Comparison of ENCODE assay signal across 13 cellular contexts in the genomic region with DNA sequence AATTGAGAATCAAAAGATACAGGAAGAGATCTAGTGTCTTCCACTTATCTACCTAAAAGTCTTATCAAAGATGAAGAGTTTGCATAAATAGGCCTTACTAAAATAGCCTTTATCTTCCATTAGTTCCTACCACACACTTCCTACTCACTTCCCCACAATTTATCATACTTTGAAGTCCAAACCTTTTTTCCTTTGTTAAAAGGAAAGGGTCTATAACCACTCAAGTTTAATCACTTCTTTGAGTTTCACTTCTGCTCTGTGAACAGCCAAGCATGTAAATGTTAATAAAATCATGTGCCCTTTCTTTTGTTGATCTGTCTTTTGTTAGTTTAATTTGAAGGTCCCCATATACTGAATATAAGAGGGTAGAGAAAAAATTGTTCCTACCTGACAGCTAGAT.
DNase-seq lines count a peak whose midpoint lies in the region; ATAC-seq lines count a peak whose summit lies in the region.
"Had no signal": no experiment of that assay in that cellular context is flagged by ENCODE, and none has a peak within 500 bp of the region (broad histone marks: within the 10 kb centered on the region; RNA-seq: fewer than 3 reads in every experiment).

No MANE protein-coding gene starts in this region.

- no peak for ATAC-seq in stimulated activated naive CD8-positive, alpha-beta T cell treated with anti-CD3 and anti-CD28 coated beads, Interleukin-15, Interleukin-2, amounts not matched to agents 100 U/mL and 50 U/mL, for 24 hours
- ATAC-seq in HG02852 (IDR thresholded peaks at IDR 0.05; ENCODE audit: unreplicated experiment) (peak; percentile 64), HG03025 (IDR thresholded peaks at IDR 0.05; ENCODE audit: low FRiP score, unreplicated experiment) (no peak)
- ATAC-seq in stimulated activated naive B cell treated with anti-CD40 and anti-IgM and Interleukin-4, amounts not matched to agents 10 μg/mL and 1 μg/mL and 100 μg/mL, for 72 hours (replicated peaks), result peak; percentile 84
- ATAC-seq: gastroesophageal sphincter had no signal

- peaks cover 52% of the 10 kb centered on the region for H3K4me1 Mint-ChIP-seq in stimulated activated naive CD8-positive, alpha-beta T cell treated with anti-CD3 and anti-CD28 coated beads, Interleukin-15, Interleukin-2, amounts not matched to agents 100 ng/mL and 50 ng/mL, for 24 hours (ENCODE audit: low read depth)
- H3K4me1 Mint-ChIP-seq in stimulated activated naive B cell treated with anti-CD40 and anti-IgM and Interleukin-4, amounts not matched to agents 10 μg/mL and 1 μg/mL and 100 μg/mL, for 72 hours, result peaks cover 13 to 19% of the 10 kb centered on the region in 2 donors
- H3K4me1 Mint-ChIP-seq: neural crest cell had no signal

- H3K4me3 Mint-ChIP-seq in stimulated activated naive CD8-positive, alpha-beta T cell treated with anti-CD3 and anti-CD28 coated beads, Interleukin-15, Interleukin-2, amounts not matched to agents 100 ng/mL and 50 ng/mL, for 24 hours, result peak overlapping the region; percentile 14
- H3K4me3 Mint-ChIP-seq in stimulated activated naive B cell treated with anti-CD40 and anti-IgM and Interleukin-4, amounts not matched to agents 10 μg/mL and 1 μg/mL and 100 μg/mL, for 72 hours, result peak overlapping the region; percentile 11 to 29
- H3K4me3 Mint-ChIP-seq: activated CD4-positive, alpha-beta T cell treated with anti-CD3 and anti-CD28 coated beads, Interleukin-2, amount 10 ng/mL, durations not matched to agents 7 days and 5 days; neural crest cell had no signal

- no peaks in the 10 kb centered on the region for H3K36me3 Mint-ChIP-seq in stimulated activated naive CD8-positive, alpha-beta T cell treated with anti-CD3 and anti-CD28 coated beads, Interleukin-15, Interleukin-2, amounts not matched to agents 100 ng/mL and 50 ng/mL, for 24 hours (ENCODE audit: low read depth)
- no peaks in the 10 kb centered on the region for H3K36me3 Mint-ChIP-seq in stimulated activated naive B cell treated with anti-CD40 and anti-IgM and Interleukin-4, amounts not matched to agents 10 μg/mL and 1 μg/mL and 100 μg/mL, for 72 hours

- H3K9me3 Mint-ChIP-seq in stimulated activated naive CD8-positive, alpha-beta T cell treated with anti-CD3 and anti-CD28 coated beads, Interleukin-15, Interleukin-2, amounts not matched to agents 100 ng/mL and 50 ng/mL, for 24 hours, result no peaks in the 10 kb centered on the region
- no peaks in the 10 kb centered on the region for H3K9me3 Mint-ChIP-seq in stimulated activated naive B cell treated with anti-CD40 and anti-IgM and Interleukin-4, amounts not matched to agents 10 μg/mL and 1 μg/mL and 100 μg/mL, for 72 hours
- H3K9me3 Mint-ChIP-seq: activated CD4-positive, alpha-beta T cell treated with anti-CD3 and anti-CD28 coated beads, Interleukin-2, amount 10 ng/mL, durations not matched to agents 7 days and 5 days; neural crest cell had no signal

- peak overlapping the region; percentile 75 for H3K27ac Mint-ChIP-seq in stimulated activated naive CD8-positive, alpha-beta T cell treated with anti-CD3 and anti-CD28 coated beads, Interleukin-15, Interleukin-2, amounts not matched to agents 100 ng/mL and 50 ng/mL, for 24 hours
- H3K27ac Mint-ChIP-seq in stimulated activated naive B cell treated with anti-CD40 and anti-IgM and Interleukin-4, amounts not matched to agents 10 μg/mL and 1 μg/mL and 100 μg/mL, for 72 hours, result no peak overlapping the region
- H3K27ac Mint-ChIP-seq: activated CD4-positive, alpha-beta T cell treated with anti-CD3 and anti-CD28 coated beads, Interleukin-2, amount 10 ng/mL, durations not matched to agents 7 days and 5 days had no signal

- no peak for DNase-seq in stimulated activated naive CD8-positive, alpha-beta T cell treated with anti-CD3 and anti-CD28 coated beads, Interleukin-15, Interleukin-2, amounts not matched to agents 100 U/mL and 50 U/mL, for 24 hours
- peak; percentile 67 to 87 for DNase-seq in NOMO-1 (lab: John Stamatoyannopoulos, UW; ENCODE audit: unreplicated experiment in 2 of 2)
- no peak for DNase-seq in stimulated activated naive B cell treated with anti-CD40 and anti-IgM and Interleukin-4, amounts not matched to agents 10 μg/mL and 1 μg/mL and 100 μg/mL, for 72 hours
- DNase-seq in activated T-cell treated with anti-CD3 and anti-CD28 coated beads for 4 hours, result no peak
- DNase-seq in NCI-H774 (lab: John Stamatoyannopoulos, UW), result no peak
- DNase-seq: activated CD4-positive, alpha-beta T cell treated with anti-CD3 and anti-CD28 coated beads, Interleukin-2, amount 10 ng/mL, durations not matched to agents 7 days and 5 days; dermis blood vessel endothelial cell; stimulated activated CD4-positive, alpha-beta T cell treated with anti-CD3 and anti-CD28 coated beads, Interleukin-15, amount 100 ng/mL, for 24 hours had no signal

- peaks cover 4% of the 10 kb centered on the region for H3K27me3 Mint-ChIP-seq in stimulated activated naive CD8-positive, alpha-beta T cell treated with anti-CD3 and anti-CD28 coated beads, Interleukin-15, Interleukin-2, amounts not matched to agents 100 ng/mL and 50 ng/mL, for 24 hours
- no peaks in the 10 kb centered on the region for H3K27me3 Mint-ChIP-seq in stimulated activated naive B cell treated with anti-CD40 and anti-IgM and Interleukin-4, amounts not matched to agents 10 μg/mL and 1 μg/mL and 100 μg/mL, for 72 hours

Comparison
In these comparisons a context has a peak if more than half of its experiments do, and no peak if none do; other contexts are left out.
1. ATAC-seq: peak in HG02852 (single experiment) and stimulated activated naive B cell treated with anti-CD40 and anti-IgM and Interleukin-4, amounts not matched to agents 10 μg/mL and 1 μg/mL and 100 μg/mL, for 72 hours (2 of 2); none in stimulated activated naive CD8-positive, alpha-beta T cell treated with anti-CD3 and anti-CD28 coated beads, Interleukin-15, Interleukin-2, amounts not matched to agents 100 U/mL and 50 U/mL, for 24 hours (single experiment) and HG03025 (single experiment).
2. DNase-seq: peak in NOMO-1 (2 of 2); none in stimulated activated naive CD8-positive, alpha-beta T cell treated with anti-CD3 and anti-CD28 coated beads, Interleukin-15, Interleukin-2, amounts not matched to agents 100 U/mL and 50 U/mL, for 24 hours (single experiment), stimulated activated naive B cell treated with anti-CD40 and anti-IgM and Interleukin-4, amounts not matched to agents 10 μg/mL and 1 μg/mL and 100 μg/mL, for 72 hours (single experiment), activated T-cell treated with anti-CD3 and anti-CD28 coated beads for 4 hours (single experiment) and NCI-H774 (single experiment).